Comparison of ENCODE assay signal across 22 cellular contexts in the genomic region with DNA sequence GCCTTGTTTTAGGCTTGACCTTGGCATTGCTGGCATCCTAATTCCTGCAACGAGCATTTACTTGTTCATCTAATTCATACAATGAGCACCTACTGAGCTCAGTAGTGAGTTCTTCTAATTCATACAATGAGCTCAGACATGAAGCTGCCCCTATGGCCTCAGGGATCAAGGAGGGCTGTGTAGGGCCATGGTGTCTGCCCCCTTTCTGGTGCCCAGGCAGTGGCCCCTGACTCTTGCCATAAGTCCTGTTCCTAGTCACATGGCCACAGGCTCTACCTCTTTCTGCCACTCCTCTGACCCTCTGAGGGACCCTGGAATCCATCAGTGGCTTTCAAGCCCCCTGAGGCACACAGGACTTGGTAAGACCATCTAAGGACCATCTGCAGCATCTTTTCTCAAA.
"Had no signal": no experiment of that assay in that cellular context is flagged by ENCODE, and none has a peak within 500 bp of the region (broad histone marks: within the 10 kb centered on the region; RNA-seq: fewer than 3 reads in every experiment).

No MANE protein-coding gene starts in this region.

- H3K4me1 ChIP-seq: body of pancreas had no signal

- H3K27ac Mint-ChIP-seq: activated naive CD8-positive, alpha-beta T cell; stimulated activated naive CD8-positive, alpha-beta T cell treated with anti-CD3 and anti-CD28 coated beads, Interleukin-15, Interleukin-2, amounts not matched to agents 100 ng/mL and 50 ng/mL, for 24 hours had no signal

- H3K27ac ChIP-seq: body of pancreas, lower lobe of right lung, SK-N-MC, upper lobe of left lung had no signal

- H3K9me3 ChIP-seq: body of pancreas had no signal

- DNase-seq: activated CD4-positive, alpha-beta T cell treated with anti-CD3 and anti-CD28 coated beads, Interleukin-2, amount 50 U/mL, for 1 hour; activated gamma-delta T cell treated with Interleukin-2 at 50 U/mL for 16 hours; activated T-cell treated with anti-CD3 and anti-CD28 coated beads, Interleukin-2, amount 50 U/mL, for 4 hours; amygdala; central memory CD4-positive, alpha-beta T cell; effector memory CD4-positive, alpha-beta T cell; foreskin melanocyte; left cardiac atrium; lower lobe of right lung; naive thymus-derived CD4-positive, alpha-beta T cell; posterior cingulate gyrus; retina; stimulated activated CD4-positive, alpha-beta T cell treated with anti-CD3 and anti-CD28 coated beads, Interleukin-15, amount 100 ng/mL, for 24 hours; stimulated activated CD4-positive, alpha-beta T cell treated with anti-CD3 and anti-CD28 coated beads, Interleukin-4, amount 100 ng/mL, for 1 hour; T-helper 9 cell; upper lobe of left lung had no signal

- H3K27me3 Mint-ChIP-seq: activated naive CD8-positive, alpha-beta T cell; stimulated activated naive CD8-positive, alpha-beta T cell treated with anti-CD3 and anti-CD28 coated beads, Interleukin-15, Interleukin-2, amounts not matched to agents 100 ng/mL and 50 ng/mL, for 24 hours had no signal

- H3K4me3 Mint-ChIP-seq: activated naive CD8-positive, alpha-beta T cell; activated T-cell treated with anti-CD3 and anti-CD28 coated beads, Interleukin-2, amount 50 U/mL, for 4 hours; naive thymus-derived CD4-positive, alpha-beta T cell; stimulated activated naive CD8-positive, alpha-beta T cell treated with anti-CD3 and anti-CD28 coated beads, Interleukin-15, Interleukin-2, amounts not matched to agents 100 ng/mL and 50 ng/mL, for 24 hours had no signal

- H3K27me3 ChIP-seq: body of pancreas, heart left ventricle, upper lobe of left lung had no signal

- H3K4me3 ChIP-seq: body of pancreas, heart left ventricle, lower lobe of right lung, SK-N-MC, upper lobe of left lung had no signal

- H3K36me3 ChIP-seq: heart left ventricle, lower lobe of right lung, upper lobe of left lung had no signal

- ATAC-seq: activated CD4-positive, CD25-positive, alpha-beta regulatory T cell treated with anti-CD3 and anti-CD28 coated beads, Interleukin-2, amount 50 U/mL, for 24 hours; activated T-cell treated with anti-CD3 and anti-CD28 coated beads, Interleukin-2, amount 50 U/mL, for 4 hours; body of pancreas; heart left ventricle; lower lobe of right lung; naive thymus-derived CD4-positive, alpha-beta T cell had no signal
